8 cellular contexts compared by ENCODE assay signal in genomic region chr11:110251837-110252236, GRCh38. TPM values are rescaled to one million over a fixed set of nuclear protein-coding genes. Genes with fewer than 3 reads are reported as not detected.
DNase-seq lines count a peak whose midpoint lies in the region; ATAC-seq and TF ChIP-seq lines count a peak whose summit lies in the region.

No MANE protein-coding gene starts in this region.

- H3K4me1 ChIP-seq in A673 (ENCODE audit: insufficient read depth, low read length, poor library complexity, severe bottlenecking) (peaks cover 12% of the 10 kb centered on the region), adipocyte (ENCODE audit: control insufficient read depth, insufficient read depth, low read length) (peaks cover 11% of the 10 kb centered on the region), left ventricle myocardium inferior (peaks cover 28% of the 10 kb centered on the region)

- no peaks in the 10 kb centered on the region for H3K27me3 Mint-ChIP-seq in activated T-cell treated with anti-CD3 and anti-CD28 coated beads, Interleukin-2, amount 50 U/mL, for 24 hours

- intact Hi-C loops in A673 (cut with micrococcal nuclease; ENCODE audit: unreplicated experiment) (no loop called here), left ventricle myocardium inferior (cut with micrococcal nuclease) (no loop called here)

- TF ChIP-seq CTCF in A673 (conservative IDR thresholded peaks at IDR 0.05; ENCODE audit: low read depth, low read length) (no peak), left ventricle myocardium inferior (IDR thresholded peaks at IDR 0.05; ENCODE audit: borderline replicate concordance) (no peak)

- H3K4me3 ChIP-seq in A673 (ENCODE audit: low read depth, low read length, poor library complexity, severe bottlenecking) (no peak overlapping the region), adipocyte (ENCODE audit: low read length) (no peak overlapping the region), left ventricle myocardium inferior (no peak overlapping the region)

- CTCF ChIA-PET in A673 (lab: Charles Lee), result no interaction called here

- peaks cover 13% of the 10 kb centered on the region for H3K4me1 Mint-ChIP-seq in activated T-cell treated with anti-CD3 and anti-CD28 coated beads, Interleukin-2, amount 50 U/mL, for 24 hours (ENCODE audit: low read depth)

- H3K4me3 Mint-ChIP-seq in activated T-cell treated with anti-CD3 and anti-CD28 coated beads, Interleukin-2, amount 50 U/mL, for 24 hours, result no peak overlapping the region

- H3K36me3 Mint-ChIP-seq in activated T-cell treated with anti-CD3 and anti-CD28 coated beads, Interleukin-2, amount 50 U/mL, for 24 hours (ENCODE audit: low read depth), result peaks cover 76% of the 10 kb centered on the region

- peaks cover 93% of the 10 kb centered on the region for H3K36me3 ChIP-seq in A673 (ENCODE audit: insufficient read depth, low read length, poor library complexity, severe bottlenecking)
- H3K36me3 ChIP-seq in adipocyte (ENCODE audit: control insufficient read depth, insufficient read depth, low read length, severe bottlenecking), result peaks cover 77% of the 10 kb centered on the region
- peaks cover 51% of the 10 kb centered on the region for H3K36me3 ChIP-seq in left ventricle myocardium inferior

- BruUV-seq in A673 (replicated peaks; lab: Mats Ljungman, UMichigan), result no TSS peak

- H3K9me3 ChIP-seq in A673 (ENCODE audit: low read depth, low read length, poor library complexity, severe bottlenecking) (no peaks in the 10 kb centered on the region), adipocyte (ENCODE audit: control insufficient read depth, low read length) (no peaks in the 10 kb centered on the region), left ventricle myocardium inferior (replicated peaks) (no peaks in the 10 kb centered on the region)

- DNase-seq in A673 (ENCODE audit: low spot score) (peak; percentile 21), HPDE6-E6E7 (ENCODE audit: extremely low spot score) (peak; percentile 42), adipocyte (ENCODE audit: low read depth) (peak; percentile 70), left ventricle myocardium inferior (no peak), iPS-NIHi7 (ENCODE audit: extremely low spot score) (no peak), T-helper 9 cell (no peak)
- no peak for DNase-seq in activated T-cell treated with anti-CD3 and anti-CD28 coated beads, Interleukin-2, amount 50 U/mL, for 24 hours

- no peak overlapping the region for H3K9ac ChIP-seq in adipocyte (ENCODE audit: low read length)

- POLR2A ChIA-PET in A673 (lab: Charles Lee; ENCODE audit: low non-redundant PET), result no interaction called here

- H3K27me3 ChIP-seq in A673 (replicated peaks; ENCODE audit: insufficient read depth, low read depth, low read length, poor library complexity) (no peaks in the 10 kb centered on the region), adipocyte (replicated peaks; ENCODE audit: control insufficient read depth, insufficient read depth, low read length) (no peaks in the 10 kb centered on the region), left ventricle myocardium inferior (ENCODE audit: low read depth) (no peaks in the 10 kb centered on the region)

- H3K9me3 Mint-ChIP-seq in activated T-cell treated with anti-CD3 and anti-CD28 coated beads, Interleukin-2, amount 50 U/mL, for 24 hours, result no peaks in the 10 kb centered on the region

- no peak overlapping the region for H3K27ac ChIP-seq in A673 (ENCODE audit: low read depth, low read length, poor library complexity, severe bottlenecking)
- peak overlapping the region; percentile 67 for H3K27ac ChIP-seq in left ventricle myocardium inferior (replicated peaks)

- no peak for ATAC-seq in HG02970 (IDR thresholded peaks at IDR 0.05; ENCODE audit: low FRiP score, unreplicated experiment)

- no peak overlapping the region for H3K27ac Mint-ChIP-seq in activated T-cell treated with anti-CD3 and anti-CD28 coated beads, Interleukin-2, amount 50 U/mL, for 24 hours

RNA-seq across cellular contexts. Expression of gene RDX, which starts 44.6 kb away (rescaled TPM):
- total RNA-seq in A673 (2021) (381 and 395 TPM in 2 replicates), left ventricle myocardium inferior (125 TPM)

Comparison
In these comparisons a context has a peak if more than half of its experiments do, and no peak if none do; other contexts are left out.
1. DNase-seq: peak in A673 (single experiment), HPDE6-E6E7 (single experiment) and adipocyte (single experiment); none in left ventricle myocardium inferior (single experiment), iPS-NIHi7 (single experiment), T-helper 9 cell (single experiment) and activated T-cell treated with anti-CD3 and anti-CD28 coated beads, Interleukin-2, amount 50 U/mL, for 24 hours (single experiment).